23 cellular contexts compared by ENCODE assay signal in genomic region chr3:70519005-70519404, GRCh38.
A peak's percentile ranks its signal among the peaks of the same experiment; 100 is the strongest.
DNase-seq lines count a peak whose midpoint lies in the region; ATAC-seq and TF ChIP-seq lines count a peak whose summit lies in the region.
"Had no signal": no experiment of that assay in that cellular context is flagged by ENCODE, and none has a peak within 500 bp of the region (broad histone marks: within the 10 kb centered on the region; RNA-seq: fewer than 3 reads in every experiment).

No MANE protein-coding gene starts in this region.

- no peak for TF ChIP-seq POLR2A in heart left ventricle (IDR thresholded peaks at IDR 0.05)

- H3K27ac ChIP-seq in right cardiac atrium (ENCODE audit: low read length) (no peak overlapping the region), heart left ventricle (no peak overlapping the region)
- H3K27ac ChIP-seq: 22Rv1, A549 had no signal

- 54% methylated on average over 4 of the region's 4 CpGs for WGBS in right cardiac atrium
- 63 to 78% (median 70%) methylated on average over 4 of the region's 4 CpGs for WGBS in heart left ventricle, 4 donors

- no peaks in the 10 kb centered on the region for H3K36me3 ChIP-seq in heart left ventricle

- peak; percentile 35 for DNase-seq in DMS 273 (lab: John Stamatoyannopoulos, UW; ENCODE audit: unreplicated experiment)
- no peak for DNase-seq in DMS 273 treated with DMSO at 0.1 percent for 48 hours (lab: John Stamatoyannopoulos, UW)
- peak in 2 of 3 donors; percentile 44 to 46 for DNase-seq in right cardiac atrium
- DNase-seq in heart left ventricle = no peak
- no peak for DNase-seq in activated effector memory CD4-positive, alpha-beta T cell treated with anti-CD3 and anti-CD28 coated beads, Interleukin-2, amount 50 U/mL, for 16 hours
- DNase-seq: AML-193; C1 segment of cervical spinal cord; CD4-positive, alpha-beta memory T cell; CD4-positive, CD25-positive, alpha-beta regulatory T cell; CD8-positive, alpha-beta memory T cell; COR-L47; DMS153; DMS53; DMS79; DND-41; EL; GDM1 had no signal

- ATAC-seq in right cardiac atrium = peak; percentile 34 to 56
- ATAC-seq in heart left ventricle = no peak
- ATAC-seq: A549, GM12878 had no signal

- TF ChIP-seq CTCF in heart left ventricle (IDR thresholded peaks at IDR 0.05) (no peak), nephron (IDR thresholded peaks at IDR 0.05; ENCODE audit: unreplicated experiment in 3 of 3) (no peak)

- H3K9me3 ChIP-seq in right cardiac atrium (ENCODE audit: control insufficient read depth, low read length) (no peaks in the 10 kb centered on the region), heart left ventricle (no peaks in the 10 kb centered on the region)
- H3K9me3 ChIP-seq: A549 had no signal

- peaks cover 44% of the 10 kb centered on the region for H3K4me1 Mint-ChIP-seq in nephron
- H3K4me1 Mint-ChIP-seq: B cell; CD14-positive monocyte; CD4-positive, alpha-beta memory T cell; CD4-positive, CD25-positive, alpha-beta regulatory T cell; CD8-positive, alpha-beta memory T cell had no signal

- intact Hi-C loops in right cardiac atrium (cut with DNase I) (no loop called here), heart left ventricle (cut with DNase I) (no loop called here)

- H3K4me3 Mint-ChIP-seq in nephron = no peak overlapping the region
- H3K4me3 Mint-ChIP-seq: B cell; CD14-positive monocyte; CD4-positive, alpha-beta memory T cell; CD4-positive, CD25-positive, alpha-beta regulatory T cell; CD8-positive, alpha-beta memory T cell had no signal

- H3K4me3 ChIP-seq in right cardiac atrium (ENCODE audit: low read length) (no peak overlapping the region), heart left ventricle (no peak overlapping the region)
- H3K4me3 ChIP-seq: A549, GM12878 had no signal

- peaks cover 1% of the 10 kb centered on the region for H3K4me1 ChIP-seq in right cardiac atrium (ENCODE audit: control insufficient read depth, insufficient read depth, low read length)
- peaks cover 0 to 5% (median 0%) of the 10 kb centered on the region in 12 donors for H3K4me1 ChIP-seq in heart left ventricle
- H3K4me1 ChIP-seq: A549 had no signal

- no peaks in the 10 kb centered on the region for H3K36me3 Mint-ChIP-seq in nephron (ENCODE audit: low read depth)
- H3K36me3 Mint-ChIP-seq: CD14-positive monocyte; CD4-positive, alpha-beta memory T cell; CD4-positive, CD25-positive, alpha-beta regulatory T cell; CD8-positive, alpha-beta memory T cell had no signal

- no peaks in the 10 kb centered on the region for H3K27me3 ChIP-seq in right cardiac atrium (ENCODE audit: control insufficient read depth, insufficient read depth)
- peaks cover 0 to 5% (median 0%) of the 10 kb centered on the region in 9 donors for H3K27me3 ChIP-seq in heart left ventricle

- peak overlapping the region in 2 of 3 experiments; percentile 27 to 78 for H3K27ac Mint-ChIP-seq in nephron
- H3K27ac Mint-ChIP-seq: B cell; CD14-positive monocyte; CD4-positive, alpha-beta memory T cell; CD4-positive, CD25-positive, alpha-beta regulatory T cell had no signal

- H3K27me3 Mint-ChIP-seq in nephron (ENCODE audit: low read depth) = no peaks in the 10 kb centered on the region

- no peaks in the 10 kb centered on the region for H3K9me3 Mint-ChIP-seq in nephron
- H3K9me3 Mint-ChIP-seq: CD14-positive monocyte; CD4-positive, alpha-beta memory T cell; CD4-positive, CD25-positive, alpha-beta regulatory T cell had no signal

Comparison
In these comparisons a context has a peak if more than half of its experiments do, and no peak if none do; other contexts are left out.
1. DNase-seq: peak in DMS 273 (single experiment) and right cardiac atrium (2 of 3); none in DMS 273 treated with DMSO at 0.1 percent for 48 hours (single experiment), heart left ventricle (0 of 5) and activated effector memory CD4-positive, alpha-beta T cell treated with anti-CD3 and anti-CD28 coated beads, Interleukin-2, amount 50 U/mL, for 16 hours (single experiment).
2. ATAC-seq: peak in right cardiac atrium (2 of 2); none in heart left ventricle (0 of 4).